ENCODE assay signal across 8 cellular contexts in genomic region chr4:185142911-185143595, GRCh38. TPM values are rescaled to one million over a fixed set of nuclear protein-coding genes. Genes with fewer than 3 reads are reported as not detected.
DNase-seq lines count a peak whose midpoint lies in the region; ATAC-seq, FAIRE-seq and TF ChIP-seq lines count a peak whose summit lies in the region.

Gene SLC25A4, plus strand, starts transcription at chr4:185143266. Its CDS starts 107 bp downstream, at chr4:185143373.

- TF ChIP-seq CTCF in kidney epithelial cell (IDR thresholded peaks at IDR 0.05; ENCODE audit: insufficient read depth, low read length, poor library complexity, severe bottlenecking), result peak; percentile 9

- peak; percentile 95 for ATAC-seq in HG02981 (IDR thresholded peaks at IDR 0.05; ENCODE audit: unreplicated experiment)

- H3K36me3 ChIP-seq in kidney epithelial cell (ENCODE audit: control insufficient read depth, insufficient read depth, low read length), result no peaks in the 10 kb centered on the region

- peak; percentile 90 for DNase-seq in 8988T
- peak; percentile 91 for DNase-seq in GM18507 (ENCODE audit: extremely low spot score, insufficient read length, low read depth)
- peak; percentile 75 for DNase-seq in NCI-H2171 (lab: John Stamatoyannopoulos, UW)
- peak; percentile 88 for DNase-seq in activated CD4-positive, CD25-positive, alpha-beta regulatory T cell treated with anti-CD3 and anti-CD28 coated beads, Interleukin-2, amount 50 U/mL, for 72 hours
- DNase-seq in cerebellar cortex (ENCODE audit: low spot score), result peak; percentile 83
- DNase-seq in kidney epithelial cell (ENCODE audit: low read depth), result peak; percentile 31
- peak; percentile 57 to 58 for DNase-seq in stimulated activated CD4-positive, alpha-beta T cell treated with anti-CD3 and anti-CD28 coated beads, Interleukin-1b, Interleukin-23, amount 100 ng/mL, for 1 hour (ENCODE audit: low read depth in 2 of 2)

- peak; percentile 89 for FAIRE-seq in GM18507 (lab: Jason Lieb, UNC)

- peak within 1 kb of the TSS; percentile 90 for H3K4me3 ChIP-seq in kidney epithelial cell (ENCODE audit: low read depth, low read length)

- no peaks in the 10 kb centered on the region for H3K27me3 ChIP-seq in kidney epithelial cell (ENCODE audit: control insufficient read depth, insufficient read depth, low read length)

RNA-seq across cellular contexts. Expression of gene SLC25A4, which starts in this region (rescaled TPM):
- total RNA-seq in kidney epithelial cell, result 30.2 and 31.2 TPM in 2 replicates

Comparison
In these comparisons a context has a peak if more than half of its experiments do, and no peak if none do; other contexts are left out.
1. Peak in every context shown above with its lines: DNase-seq, ATAC-seq and H3K4me3 ChIP-seq.
2. DNase-seq: peak in every context shown above with its lines; median percentile 91 in GM18507; 90 in 8988T; 88 in activated CD4-positive, CD25-positive, alpha-beta regulatory T cell treated with anti-CD3 and anti-CD28 coated beads, Interleukin-2, amount 50 U/mL, for 72 hours; 83 in cerebellar cortex; 75 in NCI-H2171; 58 in stimulated activated CD4-positive, alpha-beta T cell treated with anti-CD3 and anti-CD28 coated beads, Interleukin-1b, Interleukin-23, amount 100 ng/mL, for 1 hour; 31 in kidney epithelial cell.